20 cellular contexts compared by ENCODE assay signal in genomic region chr5:68345166-68345565, GRCh38.
DNase-seq lines count a peak whose midpoint lies in the region; FAIRE-seq and TF ChIP-seq lines count a peak whose summit lies in the region.
"Had no signal": no experiment of that assay in that cellular context is flagged by ENCODE, and none has a peak within 500 bp of the region (broad histone marks: within the 10 kb centered on the region; RNA-seq: fewer than 3 reads in every experiment).

No MANE protein-coding gene starts in this region.

- H3K27ac Mint-ChIP-seq in activated naive CD4-positive, alpha-beta T cell treated with anti-CD3 and anti-CD28 coated beads for 36 hours = peak overlapping the region; percentile 34
- no peak overlapping the region for H3K27ac Mint-ChIP-seq in activated naive CD4-positive, alpha-beta T cell treated with anti-CD3 and anti-CD28 coated beads, Interleukin-2, amount 10 ng/mL, durations not matched to agents 7 days and 5 days
- peak overlapping the region; percentile 54 to 84 (median 70) for H3K27ac Mint-ChIP-seq in immature natural killer cell

- no peak for TF ChIP-seq POLR2A in H54 (IDR thresholded peaks at IDR 0.05; ENCODE audit: low read depth, low read length)

- H3K27me3 Mint-ChIP-seq in activated naive CD4-positive, alpha-beta T cell treated with anti-CD3 and anti-CD28 coated beads for 36 hours (ENCODE audit: low read depth) = no peaks in the 10 kb centered on the region
- H3K27me3 Mint-ChIP-seq in activated naive CD4-positive, alpha-beta T cell treated with anti-CD3 and anti-CD28 coated beads, Interleukin-2, amount 10 ng/mL, durations not matched to agents 7 days and 5 days = no peaks in the 10 kb centered on the region
- peaks cover 0 to 3% (median 3%) of the 10 kb centered on the region in 3 donors for H3K27me3 Mint-ChIP-seq in immature natural killer cell (ENCODE audit: low read depth in 3 of 3)
- H3K27me3 Mint-ChIP-seq: T-helper 17 cell had no signal

- TF ChIP-seq CTCF in GM10266 (IDR thresholded peaks at IDR 0.05; ENCODE audit: control insufficient read depth, insufficient read depth, low read depth, missing control alignments) = no peak

- H3K9me3 Mint-ChIP-seq in activated naive CD4-positive, alpha-beta T cell treated with anti-CD3 and anti-CD28 coated beads for 36 hours = peaks cover 2% of the 10 kb centered on the region
- peaks cover 2% of the 10 kb centered on the region for H3K9me3 Mint-ChIP-seq in activated naive CD4-positive, alpha-beta T cell treated with anti-CD3 and anti-CD28 coated beads, Interleukin-2, amount 10 ng/mL, durations not matched to agents 7 days and 5 days
- no peaks in the 10 kb centered on the region for H3K9me3 Mint-ChIP-seq in immature natural killer cell

- intact Hi-C loops in activated naive CD4-positive, alpha-beta T cell treated with anti-CD3 and anti-CD28 coated beads for 36 hours (cut with micrococcal nuclease) = loop anchor here (2.0 kb wide), 2 partner anchors 24 to 30 kb away; no protein-coding TSS in a partner anchor

- no peak for DNase-seq in activated naive CD4-positive, alpha-beta T cell treated with anti-CD3 and anti-CD28 coated beads for 36 hours
- no peak for DNase-seq in activated naive CD4-positive, alpha-beta T cell treated with anti-CD3 and anti-CD28 coated beads, Interleukin-2, amount 10 ng/mL, durations not matched to agents 7 days and 5 days
- DNase-seq in adipocyte (ENCODE audit: low read depth) (no peak), immature natural killer cell (no peak), H54 (ENCODE audit: insufficient read length, low spot score) (no peak), GM10266 (ENCODE audit: extremely low spot score) (no peak), DMS 273 treated with DMSO at 0.1 percent for 48 hours (lab: John Stamatoyannopoulos, UW) (no peak)
- DNase-seq in activated T-cell treated with anti-CD3 and anti-CD28 coated beads, Interleukin-2, amount 50 U/mL, for 1 hour = no peak
- DNase-seq: activated naive CD4-positive, alpha-beta T cell treated with anti-CD3 and anti-CD28 coated beads, Interleukin-2, amount 50 U/mL, for 16 hours; left colon; mucosa of descending colon; NCI-H1436; NCI-H345; pancreas; stimulated activated CD8-positive, alpha-beta memory T cell treated with anti-CD3 and anti-CD28 coated beads, Interleukin-4, amount 100 ng/mL, for 48 hours; T-helper 17 cell; transverse colon had no signal

- peak overlapping the region; percentile 28 for H3K9ac ChIP-seq in adipocyte (ENCODE audit: low read length)

- CTCF ChIA-PET in activated naive CD4-positive, alpha-beta T cell treated with anti-CD3 and anti-CD28 coated beads for 36 hours (lab: Charles Lee) = no interaction called here
- CTCF ChIA-PET in activated naive CD4-positive, alpha-beta T cell treated with anti-CD3 and anti-CD28 coated beads, Interleukin-2, amount 10 ng/mL, durations not matched to agents 7 days and 5 days (lab: Charles Lee) = no interaction called here

- H3K36me3 Mint-ChIP-seq in activated naive CD4-positive, alpha-beta T cell treated with anti-CD3 and anti-CD28 coated beads for 36 hours (ENCODE audit: low read depth) = no peaks in the 10 kb centered on the region
- no peaks in the 10 kb centered on the region for H3K36me3 Mint-ChIP-seq in activated naive CD4-positive, alpha-beta T cell treated with anti-CD3 and anti-CD28 coated beads, Interleukin-2, amount 10 ng/mL, durations not matched to agents 7 days and 5 days
- peaks cover 0 to 7% (median 0%) of the 10 kb centered on the region in 3 donors for H3K36me3 Mint-ChIP-seq in immature natural killer cell
- H3K36me3 Mint-ChIP-seq: CD4-positive, CD25-positive, alpha-beta regulatory T cell had no signal

- H3K4me1 ChIP-seq in adipocyte (ENCODE audit: control insufficient read depth, insufficient read depth, low read length) = peaks cover 33% of the 10 kb centered on the region

- FAIRE-seq in H54 (lab: Jason Lieb, UNC) = no peak
- FAIRE-seq: A204.1, pancreas had no signal

- H3K4me3 Mint-ChIP-seq in activated naive CD4-positive, alpha-beta T cell treated with anti-CD3 and anti-CD28 coated beads for 36 hours = no peak overlapping the region
- H3K4me3 Mint-ChIP-seq in activated naive CD4-positive, alpha-beta T cell treated with anti-CD3 and anti-CD28 coated beads, Interleukin-2, amount 10 ng/mL, durations not matched to agents 7 days and 5 days = no peak overlapping the region
- H3K4me3 Mint-ChIP-seq in immature natural killer cell = peak overlapping the region in 2 of 5 donors; percentile 1 to 10
- H3K4me3 Mint-ChIP-seq: CD4-positive, CD25-positive, alpha-beta regulatory T cell had no signal

- no peaks in the 10 kb centered on the region for H3K36me3 ChIP-seq in adipocyte (ENCODE audit: control insufficient read depth, insufficient read depth, low read length, severe bottlenecking)
- H3K36me3 ChIP-seq: pancreas, transverse colon had no signal

- no peak overlapping the region for H3K4me3 ChIP-seq in adipocyte (ENCODE audit: low read length)
- H3K4me3 ChIP-seq: dorsolateral prefrontal cortex, mucosa of descending colon, pancreas, transverse colon had no signal

- peaks cover 25% of the 10 kb centered on the region for H3K4me1 Mint-ChIP-seq in activated naive CD4-positive, alpha-beta T cell treated with anti-CD3 and anti-CD28 coated beads for 36 hours (ENCODE audit: low read depth)
- H3K4me1 Mint-ChIP-seq in activated naive CD4-positive, alpha-beta T cell treated with anti-CD3 and anti-CD28 coated beads, Interleukin-2, amount 10 ng/mL, durations not matched to agents 7 days and 5 days = peaks cover 23% of the 10 kb centered on the region
- H3K4me1 Mint-ChIP-seq in immature natural killer cell = peaks cover 31 to 55% of the 10 kb centered on the region in 2 donors

- no peaks in the 10 kb centered on the region for H3K27me3 ChIP-seq in adipocyte (replicated peaks; ENCODE audit: control insufficient read depth, insufficient read depth, low read length)
- H3K27me3 ChIP-seq: dorsolateral prefrontal cortex, pancreas, transverse colon had no signal

- H3K9me3 ChIP-seq in adipocyte (ENCODE audit: control insufficient read depth, low read length) = no peaks in the 10 kb centered on the region
- H3K9me3 ChIP-seq: mucosa of descending colon, pancreas, transverse colon had no signal
